ENCODE assay signal across 1 cellular context in genomic region chr12:50039151-50039835, GRCh38.
TF ChIP-seq lines count a peak whose summit lies in the region.

No MANE protein-coding gene starts in this region.

TF ChIP-seq in HepG2, 621 proteins besides CTCF, POLR2A, EP300 and RAD21 (continued from another document and continues in another):
- TF ChIP-seq, protein P1, sequence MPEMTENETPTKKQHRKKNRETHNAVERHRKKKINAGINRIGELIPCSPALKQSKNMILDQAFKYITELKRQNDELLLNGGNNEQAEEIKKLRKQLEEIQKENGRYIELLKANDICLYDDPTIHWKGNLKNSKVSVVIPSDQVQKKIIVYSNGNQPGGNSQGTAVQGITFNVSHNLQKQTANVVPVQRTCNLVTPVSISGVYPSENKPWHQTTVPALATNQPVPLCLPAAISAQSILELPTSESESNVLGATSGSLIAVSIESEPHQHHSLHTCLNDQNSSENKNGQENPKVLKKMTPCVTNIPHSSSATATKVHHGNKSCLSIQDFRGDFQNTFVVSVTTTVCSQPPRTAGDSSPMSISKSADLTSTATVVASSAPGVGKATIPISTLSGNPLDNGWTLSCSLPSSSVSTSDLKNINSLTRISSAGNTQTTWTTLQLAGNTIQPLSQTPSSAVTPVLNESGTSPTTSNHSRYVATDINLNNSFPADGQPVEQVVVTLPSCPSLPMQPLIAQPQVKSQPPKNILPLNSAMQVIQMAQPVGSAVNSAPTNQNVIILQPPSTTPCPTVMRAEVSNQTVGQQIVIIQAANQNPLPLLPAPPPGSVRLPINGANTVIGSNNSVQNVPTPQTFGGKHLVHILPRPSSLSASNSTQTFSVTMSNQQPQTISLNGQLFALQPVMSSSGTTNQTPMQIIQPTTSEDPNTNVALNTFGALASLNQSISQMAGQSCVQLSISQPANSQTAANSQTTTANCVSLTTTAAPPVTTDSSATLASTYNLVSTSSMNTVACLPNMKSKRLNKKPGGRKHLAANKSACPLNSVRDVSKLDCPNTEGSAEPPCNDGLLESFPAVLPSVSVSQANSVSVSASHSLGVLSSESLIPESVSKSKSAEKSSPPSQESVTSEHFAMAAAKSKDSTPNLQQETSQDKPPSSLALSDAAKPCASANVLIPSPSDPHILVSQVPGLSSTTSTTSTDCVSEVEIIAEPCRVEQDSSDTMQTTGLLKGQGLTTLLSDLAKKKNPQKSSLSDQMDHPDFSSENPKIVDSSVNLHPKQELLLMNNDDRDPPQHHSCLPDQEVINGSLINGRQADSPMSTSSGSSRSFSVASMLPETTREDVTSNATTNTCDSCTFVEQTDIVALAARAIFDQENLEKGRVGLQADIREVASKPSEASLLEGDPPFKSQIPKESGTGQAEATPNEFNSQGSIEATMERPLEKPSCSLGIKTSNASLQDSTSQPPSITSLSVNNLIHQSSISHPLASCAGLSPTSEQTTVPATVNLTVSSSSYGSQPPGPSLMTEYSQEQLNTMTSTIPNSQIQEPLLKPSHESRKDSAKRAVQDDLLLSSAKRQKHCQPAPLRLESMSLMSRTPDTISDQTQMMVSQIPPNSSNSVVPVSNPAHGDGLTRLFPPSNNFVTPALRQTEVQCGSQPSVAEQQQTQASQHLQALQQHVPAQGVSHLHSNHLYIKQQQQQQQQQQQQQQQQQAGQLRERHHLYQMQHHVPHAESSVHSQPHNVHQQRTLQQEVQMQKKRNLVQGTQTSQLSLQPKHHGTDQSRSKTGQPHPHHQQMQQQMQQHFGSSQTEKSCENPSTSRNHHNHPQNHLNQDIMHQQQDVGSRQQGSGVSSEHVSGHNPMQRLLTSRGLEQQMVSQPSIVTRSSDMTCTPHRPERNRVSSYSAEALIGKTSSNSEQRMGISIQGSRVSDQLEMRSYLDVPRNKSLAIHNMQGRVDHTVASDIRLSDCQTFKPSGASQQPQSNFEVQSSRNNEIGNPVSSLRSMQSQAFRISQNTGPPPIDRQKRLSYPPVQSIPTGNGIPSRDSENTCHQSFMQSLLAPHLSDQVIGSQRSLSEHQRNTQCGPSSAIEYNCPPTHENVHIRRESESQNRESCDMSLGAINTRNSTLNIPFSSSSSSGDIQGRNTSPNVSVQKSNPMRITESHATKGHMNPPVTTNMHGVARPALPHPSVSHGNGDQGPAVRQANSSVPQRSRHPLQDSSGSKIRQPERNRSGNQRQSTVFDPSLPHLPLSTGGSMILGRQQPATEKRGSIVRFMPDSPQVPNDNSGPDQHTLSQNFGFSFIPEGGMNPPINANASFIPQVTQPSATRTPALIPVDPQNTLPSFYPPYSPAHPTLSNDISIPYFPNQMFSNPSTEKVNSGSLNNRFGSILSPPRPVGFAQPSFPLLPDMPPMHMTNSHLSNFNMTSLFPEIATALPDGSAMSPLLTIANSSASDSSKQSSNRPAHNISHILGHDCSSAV (CRISPR knock-in tag; IDR thresholded peaks at IDR 0.05; ENCODE audit: borderline replicate concordance) = no peak
- TF ChIP-seq PHB2 (IDR thresholded peaks at IDR 0.05; ENCODE audit: partially characterized antibody) (no peak), ZNF75D (CRISPR knock-in tag; IDR thresholded peaks at IDR 0.05; ENCODE audit: borderline replicate concordance) (no peak), NR2F2 (IDR thresholded peaks at IDR 0.05; ENCODE audit: borderline replicate concordance, low read depth) (no peak), ZSCAN20 (CRISPR knock-in tag; IDR thresholded peaks at IDR 0.05; ENCODE audit: borderline replicate concordance) (no peak), RARA (CRISPR knock-in tag; IDR thresholded peaks at IDR 0.05) (no peak), CEBPB (IDR thresholded peaks at IDR 0.05; ENCODE audit: borderline replicate concordance, low read depth, low read length) (peak; percentile 55), ZFP36L1 (CRISPR knock-in tag; IDR thresholded peaks at IDR 0.05) (no peak), NCOA1 (CRISPR knock-in tag; IDR thresholded peaks at IDR 0.05) (no peak), THYN1 (CRISPR knock-in tag; IDR thresholded peaks at IDR 0.05; ENCODE audit: borderline replicate concordance, low read depth) (no peak), ZMYM3 (CRISPR knock-in tag; IDR thresholded peaks at IDR 0.05) (no peak), IKZF5 (CRISPR knock-in tag; IDR thresholded peaks at IDR 0.05) (no peak), PAF1 (CRISPR knock-in tag; IDR thresholded peaks at IDR 0.05) (no peak), CCAR2 (optimal IDR thresholded peaks at IDR 0.05; ENCODE audit: low read depth, low read length) (no peak), ZNF20 (CRISPR knock-in tag; IDR thresholded peaks at IDR 0.05) (no peak), ZNF614 (CRISPR knock-in tag; IDR thresholded peaks at IDR 0.05; ENCODE audit: borderline replicate concordance) (no peak), ZNF883 (CRISPR knock-in tag; IDR thresholded peaks at IDR 0.05; ENCODE audit: not compliant biosample characterization) (no peak), CBX2 (IDR thresholded peaks at IDR 0.05; ENCODE audit: low read depth, low read length) (no peak), CBX2 (CRISPR knock-in tag; IDR thresholded peaks at IDR 0.05; ENCODE audit: low read depth) (no peak), BCL3 (CRISPR knock-in tag; IDR thresholded peaks at IDR 0.05) (no peak), ZNF83 (CRISPR knock-in tag; IDR thresholded peaks at IDR 0.05; ENCODE audit: borderline replicate concordance) (no peak), CEBPG (CRISPR knock-in tag; IDR thresholded peaks at IDR 0.05) (peak; percentile 45), MAFG (CRISPR knock-in tag; IDR thresholded peaks at IDR 0.05) (no peak), ARID5B (CRISPR knock-in tag; IDR thresholded peaks at IDR 0.05) (no peak), ZNF678 (CRISPR knock-in tag; IDR thresholded peaks at IDR 0.05) (no peak), SUZ12 (IDR thresholded peaks at IDR 0.05; ENCODE audit: low read depth, low read length) (no peak), TCF12 (IDR thresholded peaks at IDR 0.05) (no peak), TCF12 (CRISPR knock-in tag; IDR thresholded peaks at IDR 0.05) (no peak), STAT6 (CRISPR knock-in tag; IDR thresholded peaks at IDR 0.05; ENCODE audit: borderline replicate concordance) (no peak), ZNF136 (CRISPR knock-in tag; IDR thresholded peaks at IDR 0.05; ENCODE audit: low read depth) (no peak), ZBTB26 (CRISPR knock-in tag; IDR thresholded peaks at IDR 0.05; ENCODE audit: borderline replicate concordance) (no peak), NR2C2 (CRISPR knock-in tag; IDR thresholded peaks at IDR 0.05; ENCODE audit: borderline replicate concordance) (no peak), RBM22 (optimal IDR thresholded peaks at IDR 0.05; ENCODE audit: low read length) (no peak), ZFY (CRISPR knock-in tag; IDR thresholded peaks at IDR 0.05) (peak; percentile 25; the same call in 1 of the 2 replicates), ZKSCAN8 (CRISPR knock-in tag; IDR thresholded peaks at IDR 0.05; ENCODE audit: borderline replicate concordance) (no peak), STAG1 (CRISPR knock-in tag; IDR thresholded peaks at IDR 0.05) (peak; percentile 66)
- TF ChIP-seq, protein P2, sequence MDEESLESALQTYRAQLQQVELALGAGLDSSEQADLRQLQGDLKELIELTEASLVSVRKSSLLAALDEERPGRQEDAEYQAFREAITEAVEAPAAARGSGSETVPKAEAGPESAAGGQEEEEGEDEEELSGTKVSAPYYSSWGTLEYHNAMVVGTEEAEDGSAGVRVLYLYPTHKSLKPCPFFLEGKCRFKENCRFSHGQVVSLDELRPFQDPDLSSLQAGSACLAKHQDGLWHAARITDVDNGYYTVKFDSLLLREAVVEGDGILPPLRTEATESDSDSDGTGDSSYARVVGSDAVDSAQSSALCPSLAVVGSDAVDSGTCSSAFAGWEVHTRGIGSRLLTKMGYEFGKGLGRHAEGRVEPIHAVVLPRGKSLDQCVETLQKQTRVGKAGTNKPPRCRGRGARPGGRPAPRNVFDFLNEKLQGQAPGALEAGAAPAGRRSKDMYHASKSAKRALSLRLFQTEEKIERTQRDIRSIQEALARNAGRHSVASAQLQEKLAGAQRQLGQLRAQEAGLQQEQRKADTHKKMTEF (CRISPR knock-in tag; IDR thresholded peaks at IDR 0.05) = no peak
- TF ChIP-seq, protein P3, sequence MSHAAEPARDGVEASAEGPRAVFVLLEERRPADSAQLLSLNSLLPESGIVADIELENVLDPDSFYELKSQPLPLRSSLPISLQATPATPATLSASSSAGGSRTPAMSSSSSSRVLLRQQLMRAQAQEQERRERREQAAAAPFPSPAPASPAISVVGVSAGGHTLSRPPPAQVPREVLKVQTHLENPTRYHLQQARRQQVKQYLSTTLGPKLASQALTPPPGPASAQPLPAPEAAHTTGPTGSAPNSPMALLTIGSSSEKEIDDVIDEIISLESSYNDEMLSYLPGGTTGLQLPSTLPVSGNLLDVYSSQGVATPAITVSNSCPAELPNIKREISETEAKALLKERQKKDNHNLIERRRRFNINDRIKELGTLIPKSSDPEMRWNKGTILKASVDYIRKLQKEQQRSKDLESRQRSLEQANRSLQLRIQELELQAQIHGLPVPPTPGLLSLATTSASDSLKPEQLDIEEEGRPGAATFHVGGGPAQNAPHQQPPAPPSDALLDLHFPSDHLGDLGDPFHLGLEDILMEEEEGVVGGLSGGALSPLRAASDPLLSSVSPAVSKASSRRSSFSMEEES (CRISPR knock-in tag; IDR thresholded peaks at IDR 0.05) = no peak
